In the genomic region with DNA sequence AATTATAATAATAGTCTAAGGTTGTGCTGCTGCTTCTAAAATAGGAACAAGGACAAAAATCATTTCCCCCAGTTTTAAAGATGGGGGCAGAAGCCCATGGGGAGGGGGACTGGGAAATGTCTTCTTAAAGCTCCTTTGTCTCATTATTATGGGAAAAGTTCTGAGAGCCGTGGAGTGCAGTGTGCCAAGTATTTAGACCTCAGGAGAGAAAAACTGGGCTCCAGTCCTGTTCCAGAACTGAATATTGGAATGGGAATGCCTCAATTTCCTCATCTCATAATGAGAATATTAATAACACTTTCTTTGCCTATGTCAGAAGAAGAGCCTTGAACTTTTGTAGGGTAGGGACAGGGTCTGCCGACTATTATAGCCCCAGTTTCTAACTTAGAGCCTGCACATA, we compare ENCODE assay signal across 10 cellular contexts. TPM values are rescaled to one million over a fixed set of nuclear protein-coding genes. Genes with fewer than 3 reads are reported as not detected.
A peak's percentile ranks its signal among the peaks of the same experiment; 100 is the strongest.
DNase-seq lines count a peak whose midpoint lies in the region; ATAC-seq and TF ChIP-seq lines count a peak whose summit lies in the region.
"Had no signal": no experiment of that assay in that cellular context is flagged by ENCODE, and none has a peak within 500 bp of the region (broad histone marks: within the 10 kb centered on the region; RNA-seq: fewer than 3 reads in every experiment).

No MANE protein-coding gene starts in this region.

- H3K36me3 ChIP-seq in body of pancreas (replicated peaks in 1 of 2; ENCODE audit: insufficient read depth in 1 of 2, low read depth in 2 of 2), result no peaks in the 10 kb centered on the region

- TF ChIP-seq CTCF in 22Rv1 (IDR thresholded peaks at IDR 0.05), result no peak
- TF ChIP-seq CTCF in body of pancreas (IDR thresholded peaks at IDR 0.05), result no peak

- peaks cover 3 to 5% (median 4%) of the 10 kb centered on the region in 3 donors for H3K9me3 Mint-ChIP-seq in IgD-negative memory B cell
- no peaks in the 10 kb centered on the region for H3K9me3 Mint-ChIP-seq in natural killer cell treated with Interleukin-12 subunit alpha and Interleukin-12 subunit beta and Interleukin-15 and Interleukin-18, amount 100 ng/mL, for 72 hours

- no peak overlapping the region for H3K4me3 ChIP-seq in body of pancreas

- peaks cover 2% of the 10 kb centered on the region for H3K27me3 Mint-ChIP-seq in IgD-negative memory B cell
- H3K27me3 Mint-ChIP-seq in natural killer cell treated with Interleukin-12 subunit alpha and Interleukin-12 subunit beta and Interleukin-15 and Interleukin-18, amount 100 ng/mL, for 72 hours, result peaks cover 0 to 5% of the 10 kb centered on the region in 2 donors
- H3K27me3 Mint-ChIP-seq: stimulated activated naive B cell treated with anti-CD40 and anti-IgM and Interleukin-4, amounts not matched to agents 10 μg/mL and 1 μg/mL and 100 μg/mL, for 72 hours had no signal

- H3K27ac ChIP-seq in 22Rv1 (peak overlapping the region; percentile 41; the same call in 1 of the 2 replicates), body of pancreas (peak overlapping the region in 3 of 4 donors; percentile 71 to 84 (median 80))

- no peaks in the 10 kb centered on the region for H3K36me3 Mint-ChIP-seq in IgD-negative memory B cell
- H3K36me3 Mint-ChIP-seq in natural killer cell treated with Interleukin-12 subunit alpha and Interleukin-12 subunit beta and Interleukin-15 and Interleukin-18, amount 100 ng/mL, for 72 hours, result no peaks in the 10 kb centered on the region

- H3K4me1 ChIP-seq in body of pancreas, result peaks cover 16% of the 10 kb centered on the region

- H3K4me3 Mint-ChIP-seq in IgD-negative memory B cell, result peak overlapping the region; percentile 89 to 98 (median 95)
- peak overlapping the region; percentile 89 for H3K4me3 Mint-ChIP-seq in natural killer cell treated with Interleukin-12 subunit alpha and Interleukin-12 subunit beta and Interleukin-15 and Interleukin-18, amount 100 ng/mL, for 72 hours

- intact Hi-C loops in body of pancreas (cut with DNase I), result no loop called here

- TF ChIP-seq POLR2A in body of pancreas (IDR thresholded peaks at IDR 0.05), result no peak

- H3K4me1 Mint-ChIP-seq in IgD-negative memory B cell, result peaks cover 4 to 12% (median 11%) of the 10 kb centered on the region in 3 donors
- H3K4me1 Mint-ChIP-seq in natural killer cell treated with Interleukin-12 subunit alpha and Interleukin-12 subunit beta and Interleukin-15 and Interleukin-18, amount 100 ng/mL, for 72 hours (ENCODE audit: low read depth in 2 of 2), result peaks cover 28 to 33% of the 10 kb centered on the region in 2 donors

- 49 to 64% methylated on average over 2 of the region's 2 CpGs for WGBS in body of pancreas, 2 donors

- DNase-seq in body of pancreas (no peak), foreskin melanocyte (no peak), superior temporal gyrus (ENCODE audit: extremely low spot score) (no peak), AG08396 (ENCODE audit: low spot score) (no peak)
- no peak for DNase-seq in natural killer cell treated with Interleukin-12 subunit alpha and Interleukin-12 subunit beta and Interleukin-15 and Interleukin-18, amount 100 ng/mL, for 72 hours (ENCODE audit: low spot score)
- DNase-seq: C1 segment of cervical spinal cord had no signal

- no peaks in the 10 kb centered on the region for H3K27me3 ChIP-seq in body of pancreas

- H3K27ac Mint-ChIP-seq in IgD-negative memory B cell, result no peak overlapping the region
- H3K27ac Mint-ChIP-seq in natural killer cell treated with Interleukin-12 subunit alpha and Interleukin-12 subunit beta and Interleukin-15 and Interleukin-18, amount 100 ng/mL, for 72 hours, result peak overlapping the region; percentile 76 to 79

- no peaks in the 10 kb centered on the region for H3K9me3 ChIP-seq in body of pancreas

- ATAC-seq in body of pancreas (no peak), GM18520 (IDR thresholded peaks at IDR 0.05; ENCODE audit: unreplicated experiment) (no peak)
- no peak for ATAC-seq in natural killer cell treated with Interleukin-12 subunit alpha and Interleukin-12 subunit beta and Interleukin-15 and Interleukin-18, amount 100 ng/mL, for 72 hours

RNA-seq across cellular contexts. Expression of a gene that starts 40.9 kb away (rescaled TPM):
- 0.73 TPM for polyA plus RNA-seq in IgD-negative memory B cell
- total RNA-seq in body of pancreas, result 10 to 100 TPM in 1 of 2 donors, 1 to 10 TPM in 1; 8.6 to 27.0 TPM
- 10 to 100 TPM; 15.4 to 16.9 TPM for total RNA-seq in natural killer cell treated with Interleukin-12 subunit alpha and Interleukin-12 subunit beta and Interleukin-15 and Interleukin-18, amount 100 ng/mL, for 72 hours

Comparison
In these comparisons a context has a peak if more than half of its experiments do, and no peak if none do; other contexts are left out.
1. H3K27ac Mint-ChIP-seq: peak in natural killer cell treated with Interleukin-12 subunit alpha and Interleukin-12 subunit beta and Interleukin-15 and Interleukin-18, amount 100 ng/mL, for 72 hours (2 of 2); none in IgD-negative memory B cell (0 of 3).